In the genomic region with DNA sequence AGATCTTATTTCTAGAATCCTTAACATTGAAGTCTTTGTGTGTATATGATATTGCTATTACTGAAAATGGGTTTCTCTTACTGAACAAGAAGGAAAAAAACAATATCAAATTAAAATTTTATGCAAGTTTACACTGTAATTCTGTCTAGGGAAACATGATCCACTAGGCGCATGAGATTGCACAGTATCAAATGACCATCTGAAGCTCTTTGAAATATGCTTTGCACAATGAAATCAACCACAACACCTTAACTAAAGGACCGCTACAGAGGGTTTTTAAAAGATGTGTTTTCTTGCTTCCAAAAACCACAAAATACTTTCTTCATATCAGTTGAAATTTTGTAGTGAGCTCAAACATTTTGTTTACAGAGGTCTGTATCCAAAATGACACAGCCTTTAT, we compare ENCODE assay signal across 29 cellular contexts. TPM values are rescaled to one million over a fixed set of nuclear protein-coding genes. Genes with fewer than 3 reads are reported as not detected.
DNase-seq lines count a peak whose midpoint lies in the region; FAIRE-seq and TF ChIP-seq lines count a peak whose summit lies in the region.
"Had no signal": no experiment of that assay in that cellular context is flagged by ENCODE, and none has a peak within 500 bp of the region (broad histone marks: within the 10 kb centered on the region; RNA-seq: fewer than 3 reads in every experiment).

No MANE protein-coding gene starts in this region.

- no peak for FAIRE-seq in H54 (lab: Jason Lieb, UNC)
- FAIRE-seq: frontal cortex, G401.6, pancreas, RCC 7860, TTC549 had no signal

- H3K4me3 Mint-ChIP-seq in activated T-helper 1 cell treated with anti-CD3 and anti-CD28 coated beads, Interleukin-12 subunit alpha, Interleukin-12 subunit beta, Interleukin-2, Interleukin-4 antibody, amounts not matched to agents 30 ng/mL and 10 ng/mL and 1 ng/mL, durations not matched to agents 14 hours and 24 hours and 36 hours: no peak overlapping the region
- H3K4me3 Mint-ChIP-seq: activated CD8-positive, alpha-beta T cell treated with anti-CD3 and anti-CD28 coated beads, Interleukin-2, amount 10 ng/mL, durations not matched to agents 7 days and 5 days; mesothelial cell of epicardium; natural killer cell treated with Interleukin-12 subunit alpha and Interleukin-12 subunit beta and Interleukin-15 and Interleukin-18, amount 100 ng/mL, for 72 hours; stimulated activated naive B cell treated with anti-CD40 and anti-IgM and Interleukin-4, amounts not matched to agents 10 μg/mL and 1 μg/mL and 100 μg/mL, for 72 hours had no signal

- H3K9me3 Mint-ChIP-seq in activated T-helper 1 cell treated with anti-CD3 and anti-CD28 coated beads, Interleukin-12 subunit alpha, Interleukin-12 subunit beta, Interleukin-2, Interleukin-4 antibody, amounts not matched to agents 30 ng/mL and 10 ng/mL and 1 ng/mL, durations not matched to agents 14 hours and 24 hours and 36 hours: no peaks in the 10 kb centered on the region
- H3K9me3 Mint-ChIP-seq: mesothelial cell of epicardium; natural killer cell treated with Interleukin-12 subunit alpha and Interleukin-12 subunit beta and Interleukin-15 and Interleukin-18, amount 100 ng/mL, for 72 hours; stimulated activated naive B cell treated with anti-CD40 and anti-IgM and Interleukin-4, amounts not matched to agents 10 μg/mL and 1 μg/mL and 100 μg/mL, for 72 hours had no signal

- no peak overlapping the region for H3K27ac Mint-ChIP-seq in activated T-helper 1 cell treated with anti-CD3 and anti-CD28 coated beads, Interleukin-12 subunit alpha, Interleukin-12 subunit beta, Interleukin-2, Interleukin-4 antibody, amounts not matched to agents 30 ng/mL and 10 ng/mL and 1 ng/mL, durations not matched to agents 14 hours and 24 hours and 36 hours
- H3K27ac Mint-ChIP-seq: activated CD8-positive, alpha-beta T cell treated with anti-CD3 and anti-CD28 coated beads, Interleukin-2, amount 10 ng/mL, durations not matched to agents 7 days and 5 days; natural killer cell treated with Interleukin-12 subunit alpha and Interleukin-12 subunit beta and Interleukin-15 and Interleukin-18, amount 100 ng/mL, for 72 hours; stimulated activated naive B cell treated with anti-CD40 and anti-IgM and Interleukin-4, amounts not matched to agents 10 μg/mL and 1 μg/mL and 100 μg/mL, for 72 hours had no signal

- no peak for TF ChIP-seq POLR2A in H54 (IDR thresholded peaks at IDR 0.05; ENCODE audit: low read depth, low read length)

- H3K4me1 Mint-ChIP-seq in activated T-helper 1 cell treated with anti-CD3 and anti-CD28 coated beads, Interleukin-12 subunit alpha, Interleukin-12 subunit beta, Interleukin-2, Interleukin-4 antibody, amounts not matched to agents 30 ng/mL and 10 ng/mL and 1 ng/mL, durations not matched to agents 14 hours and 24 hours and 36 hours (ENCODE audit: low read depth): no peaks in the 10 kb centered on the region
- H3K4me1 Mint-ChIP-seq: stimulated activated naive B cell treated with anti-CD40 and anti-IgM and Interleukin-4, amounts not matched to agents 10 μg/mL and 1 μg/mL and 100 μg/mL, for 72 hours had no signal

- DNase-seq in DMS53 (lab: John Stamatoyannopoulos, UW) (peak; percentile 85), NCI-H1105 (lab: John Stamatoyannopoulos, UW) (peak; percentile 6), NCI-H748 treated with DMSO at 0.1 percent for 48 hours (lab: John Stamatoyannopoulos, UW) (peak; percentile 7), iris pigment epithelial cell (ENCODE audit: low read depth) (peak; percentile 39), HuH-7 (ENCODE audit: low spot score) (no peak), H54 (ENCODE audit: insufficient read length, low spot score) (no peak)
- no peak for DNase-seq in activated T-helper 1 cell treated with anti-CD3 and anti-CD28 coated beads, Interleukin-12 subunit alpha, Interleukin-12 subunit beta, Interleukin-2, Interleukin-4 antibody, amounts not matched to agents 30 ng/mL and 10 ng/mL and 1 ng/mL, durations not matched to agents 14 hours and 24 hours and 36 hours (ENCODE audit: low spot score)
- DNase-seq: activated CD4-positive, alpha-beta T cell treated with anti-CD3 and anti-CD28 coated beads for 1 hour; activated CD8-positive, alpha-beta T cell treated with anti-CD3 and anti-CD28 coated beads, Interleukin-2, amount 10 ng/mL, durations not matched to agents 7 days and 5 days; C1 segment of cervical spinal cord; hippocampal formation; IMR-90; left ventricle myocardium superior; NCI-H1436 treated with DMSO at 0.1 percent for 48 hours; NCI-H226; pancreas; stimulated activated CD4-positive, alpha-beta T cell treated with anti-CD3 and anti-CD28 coated beads, Interleukin-12 subunit alpha, Interleukin-12 subunit beta, amount 100 ng/mL, for 4 hours; stimulated activated CD4-positive, alpha-beta T cell treated with anti-CD3 and anti-CD28 coated beads, Interleukin-4, amount 100 ng/mL, for 24 hours; stimulated activated naive B cell treated with anti-CD40 and anti-IgM and Interleukin-4, amounts not matched to agents 10 μg/mL and 1 μg/mL and 100 μg/mL, for 72 hours had no signal

- intact Hi-C loops in activated T-helper 1 cell treated with anti-CD3 and anti-CD28 coated beads, Interleukin-12 subunit alpha, Interleukin-12 subunit beta, Interleukin-2, Interleukin-4 antibody, amounts not matched to agents 30 ng/mL and 10 ng/mL and 1 ng/mL, durations not matched to agents 14 hours and 24 hours and 36 hours (cut with micrococcal nuclease): no loop called here

- H3K36me3 Mint-ChIP-seq in activated T-helper 1 cell treated with anti-CD3 and anti-CD28 coated beads, Interleukin-12 subunit alpha, Interleukin-12 subunit beta, Interleukin-2, Interleukin-4 antibody, amounts not matched to agents 30 ng/mL and 10 ng/mL and 1 ng/mL, durations not matched to agents 14 hours and 24 hours and 36 hours (ENCODE audit: low read depth): no peaks in the 10 kb centered on the region
- H3K36me3 Mint-ChIP-seq: mesothelial cell of epicardium; natural killer cell treated with Interleukin-12 subunit alpha and Interleukin-12 subunit beta and Interleukin-15 and Interleukin-18, amount 100 ng/mL, for 72 hours; stimulated activated naive B cell treated with anti-CD40 and anti-IgM and Interleukin-4, amounts not matched to agents 10 μg/mL and 1 μg/mL and 100 μg/mL, for 72 hours had no signal

- H3K27me3 Mint-ChIP-seq in activated T-helper 1 cell treated with anti-CD3 and anti-CD28 coated beads, Interleukin-12 subunit alpha, Interleukin-12 subunit beta, Interleukin-2, Interleukin-4 antibody, amounts not matched to agents 30 ng/mL and 10 ng/mL and 1 ng/mL, durations not matched to agents 14 hours and 24 hours and 36 hours (ENCODE audit: insufficient read depth): no peaks in the 10 kb centered on the region
- H3K27me3 Mint-ChIP-seq: natural killer cell treated with Interleukin-12 subunit alpha and Interleukin-12 subunit beta and Interleukin-15 and Interleukin-18, amount 100 ng/mL, for 72 hours had no signal

RNA-seq across cellular contexts. Expression of gene KERA, which starts 15.1 kb away (rescaled TPM):
- total RNA-seq in activated T-helper 1 cell treated with anti-CD3 and anti-CD28 coated beads, Interleukin-12 subunit alpha, Interleukin-12 subunit beta, Interleukin-2, Interleukin-4 antibody, amounts not matched to agents 30 ng/mL and 10 ng/mL and 1 ng/mL, durations not matched to agents 14 hours and 24 hours and 36 hours: not detected in 2 replicates
- total RNA-seq: activated CD8-positive, alpha-beta T cell treated with anti-CD3 and anti-CD28 coated beads, Interleukin-2, amount 10 ng/mL, durations not matched to agents 7 days and 5 days; esophagus mucosa; IMR-90; left ventricle myocardium superior; mesothelial cell of epicardium; natural killer cell treated with Interleukin-12 subunit alpha and Interleukin-12 subunit beta and Interleukin-15 and Interleukin-18, amount 100 ng/mL, for 72 hours; pancreas; right atrium auricular region; T-helper 1 cell treated with Interleukin-12 subunit alpha and Interleukin-12 subunit beta and Interleukin-4 antibody, amounts not matched to agents 30 ng/mL and 1 ng/mL, for 36 hours; vagina had no signal

RNA-seq across cellular contexts. Expression of gene LUM, which starts 38.4 kb away (rescaled TPM):
- not detected in 2 replicates for total RNA-seq in activated T-helper 1 cell treated with anti-CD3 and anti-CD28 coated beads, Interleukin-12 subunit alpha, Interleukin-12 subunit beta, Interleukin-2, Interleukin-4 antibody, amounts not matched to agents 30 ng/mL and 10 ng/mL and 1 ng/mL, durations not matched to agents 14 hours and 24 hours and 36 hours
- total RNA-seq: activated CD8-positive, alpha-beta T cell treated with anti-CD3 and anti-CD28 coated beads, Interleukin-2, amount 10 ng/mL, durations not matched to agents 7 days and 5 days; natural killer cell treated with Interleukin-12 subunit alpha and Interleukin-12 subunit beta and Interleukin-15 and Interleukin-18, amount 100 ng/mL, for 72 hours; T-helper 1 cell treated with Interleukin-12 subunit alpha and Interleukin-12 subunit beta and Interleukin-4 antibody, amounts not matched to agents 30 ng/mL and 1 ng/mL, for 36 hours had no signal

Comparison
In these comparisons a context has a peak if more than half of its experiments do, and no peak if none do; other contexts are left out.
1. DNase-seq: peak in DMS53 (single experiment), NCI-H1105 (single experiment), NCI-H748 treated with DMSO at 0.1 percent for 48 hours (single experiment) and iris pigment epithelial cell (single experiment); none in activated T-helper 1 cell treated with anti-CD3 and anti-CD28 coated beads, Interleukin-12 subunit alpha, Interleukin-12 subunit beta, Interleukin-2, Interleukin-4 antibody, amounts not matched to agents 30 ng/mL and 10 ng/mL and 1 ng/mL, durations not matched to agents 14 hours and 24 hours and 36 hours (single experiment), HuH-7 (single experiment) and H54 (single experiment).